In genomic region chr3:8734137-8734878, GRCh38 we compare ENCODE assay signal across 18 cellular contexts. TPM values are rescaled to one million over a fixed set of nuclear protein-coding genes. Genes with fewer than 3 reads are reported as not detected.
"Had no signal": no experiment of that assay in that cellular context is flagged by ENCODE, and none has a peak within 500 bp of the region (broad histone marks: within the 10 kb centered on the region; RNA-seq: fewer than 3 reads in every experiment).

No MANE protein-coding gene starts in this region.

- H3K36me3 Mint-ChIP-seq: naive thymus-derived CD8-positive, alpha-beta T cell had no signal

- DNase-seq: activated CD4-positive, alpha-beta T cell treated with anti-CD3 and anti-CD28 coated beads, Interleukin-2, amount 50 U/mL, for 48 hours; activated CD4-positive, CD25-positive, alpha-beta regulatory T cell treated with anti-CD3 and anti-CD28 coated beads, Interleukin-2, amount 50 U/mL, for 72 hours; activated naive CD4-positive, alpha-beta T cell; activated T-cell treated with anti-CD3 and anti-CD28 coated beads, Interleukin-2, amount 50 U/mL, for 48 hours; effector CD4-positive, alpha-beta T cell; hippocampal formation; naive thymus-derived CD8-positive, alpha-beta T cell; pancreas; stimulated activated CD4-positive, alpha-beta T cell treated with anti-CD3 and anti-CD28 coated beads, Interleukin-2, amount 100 ng/mL, for 24 hours; stimulated activated naive CD4-positive, alpha-beta T cell had no signal

- FAIRE-seq: colon, frontal cortex, pancreas had no signal

- H3K4me3 ChIP-seq: cardiac muscle cell, lung, pancreas had no signal

- H3K4me1 ChIP-seq: pancreas, upper lobe of left lung had no signal

- H3K36me3 ChIP-seq: cardiac muscle cell, pancreas, upper lobe of left lung had no signal

- ATAC-seq: naive thymus-derived CD8-positive, alpha-beta T cell; pancreas had no signal

- H3K4me1 Mint-ChIP-seq: naive thymus-derived CD8-positive, alpha-beta T cell had no signal

- H3K27me3 ChIP-seq: cardiac muscle cell, pancreas, upper lobe of left lung had no signal

- H3K9me3 ChIP-seq: pancreas, upper lobe of left lung had no signal

- H3K4me3 Mint-ChIP-seq: naive thymus-derived CD8-positive, alpha-beta T cell had no signal

- H3K27ac ChIP-seq: pancreas, upper lobe of left lung had no signal

- H3K9me3 Mint-ChIP-seq: naive thymus-derived CD8-positive, alpha-beta T cell had no signal

- H3K27ac Mint-ChIP-seq: naive thymus-derived CD8-positive, alpha-beta T cell had no signal

RNA-seq across cellular contexts. Expression of gene CAV3, which starts 0.7 kb away (rescaled TPM):
- total RNA-seq: fibroblast of lung; frontal cortex; kidney epithelial cell; lung; naive thymus-derived CD8-positive, alpha-beta T cell; pancreas; renal cortical epithelial cell had no signal
- polyA plus RNA-seq: fibroblast of lung; naive thymus-derived CD8-positive, alpha-beta T cell; pancreas had no signal

RNA-seq across cellular contexts. Expression of gene OXTR, which starts 35.1 kb away (rescaled TPM):
- polyA plus RNA-seq: naive thymus-derived CD8-positive, alpha-beta T cell had no signal
